In genomic region chr9:126860757-126861466, GRCh38 we compare ENCODE assay signal across 1 cellular context.
TF ChIP-seq lines count a peak whose summit lies in the region.

No MANE protein-coding gene starts in this region.

TF ChIP-seq in HepG2, 621 proteins besides CTCF, POLR2A, EP300 and RAD21 (continues in another document):
- TF ChIP-seq ZNF616 (CRISPR knock-in tag; IDR thresholded peaks at IDR 0.05; ENCODE audit: low read depth), result 0 out of 2 replicates have a peak, but pooled peaks have one; percentile 18
- no peak for TF ChIP-seq MIER2 (CRISPR knock-in tag; IDR thresholded peaks at IDR 0.05)
- TF ChIP-seq, protein P1, sequence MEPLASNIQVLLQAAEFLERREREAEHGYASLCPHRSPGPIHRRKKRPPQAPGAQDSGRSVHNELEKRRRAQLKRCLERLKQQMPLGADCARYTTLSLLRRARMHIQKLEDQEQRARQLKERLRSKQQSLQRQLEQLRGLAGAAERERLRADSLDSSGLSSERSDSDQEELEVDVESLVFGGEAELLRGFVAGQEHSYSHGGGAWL (CRISPR knock-in tag; IDR thresholded peaks at IDR 0.05), result 0 out of 2 replicates have a peak, but pooled peaks have one; percentile 20
- TF ChIP-seq, protein P2, sequence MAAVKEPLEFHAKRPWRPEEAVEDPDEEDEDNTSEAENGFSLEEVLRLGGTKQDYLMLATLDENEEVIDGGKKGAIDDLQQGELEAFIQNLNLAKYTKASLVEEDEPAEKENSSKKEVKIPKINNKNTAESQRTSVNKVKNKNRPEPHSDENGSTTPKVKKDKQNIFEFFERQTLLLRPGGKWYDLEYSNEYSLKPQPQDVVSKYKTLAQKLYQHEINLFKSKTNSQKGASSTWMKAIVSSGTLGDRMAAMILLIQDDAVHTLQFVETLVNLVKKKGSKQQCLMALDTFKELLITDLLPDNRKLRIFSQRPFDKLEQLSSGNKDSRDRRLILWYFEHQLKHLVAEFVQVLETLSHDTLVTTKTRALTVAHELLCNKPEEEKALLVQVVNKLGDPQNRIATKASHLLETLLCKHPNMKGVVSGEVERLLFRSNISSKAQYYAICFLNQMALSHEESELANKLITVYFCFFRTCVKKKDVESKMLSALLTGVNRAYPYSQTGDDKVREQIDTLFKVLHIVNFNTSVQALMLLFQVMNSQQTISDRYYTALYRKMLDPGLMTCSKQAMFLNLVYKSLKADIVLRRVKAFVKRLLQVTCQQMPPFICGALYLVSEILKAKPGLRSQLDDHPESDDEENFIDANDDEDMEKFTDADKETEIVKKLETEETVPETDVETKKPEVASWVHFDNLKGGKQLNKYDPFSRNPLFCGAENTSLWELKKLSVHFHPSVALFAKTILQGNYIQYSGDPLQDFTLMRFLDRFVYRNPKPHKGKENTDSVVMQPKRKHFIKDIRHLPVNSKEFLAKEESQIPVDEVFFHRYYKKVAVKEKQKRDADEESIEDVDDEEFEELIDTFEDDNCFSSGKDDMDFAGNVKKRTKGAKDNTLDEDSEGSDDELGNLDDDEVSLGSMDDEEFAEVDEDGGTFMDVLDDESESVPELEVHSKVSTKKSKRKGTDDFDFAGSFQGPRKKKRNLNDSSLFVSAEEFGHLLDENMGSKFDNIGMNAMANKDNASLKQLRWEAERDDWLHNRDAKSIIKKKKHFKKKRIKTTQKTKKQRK (IDR thresholded peaks at IDR 0.05; ENCODE audit: low read length), result no peak
- TF ChIP-seq ARID4A (CRISPR knock-in tag; IDR thresholded peaks at IDR 0.05; ENCODE audit: borderline replicate concordance), result peak; percentile 33; the same call in 1 of the 2 replicates
- TF ChIP-seq, protein P3, sequence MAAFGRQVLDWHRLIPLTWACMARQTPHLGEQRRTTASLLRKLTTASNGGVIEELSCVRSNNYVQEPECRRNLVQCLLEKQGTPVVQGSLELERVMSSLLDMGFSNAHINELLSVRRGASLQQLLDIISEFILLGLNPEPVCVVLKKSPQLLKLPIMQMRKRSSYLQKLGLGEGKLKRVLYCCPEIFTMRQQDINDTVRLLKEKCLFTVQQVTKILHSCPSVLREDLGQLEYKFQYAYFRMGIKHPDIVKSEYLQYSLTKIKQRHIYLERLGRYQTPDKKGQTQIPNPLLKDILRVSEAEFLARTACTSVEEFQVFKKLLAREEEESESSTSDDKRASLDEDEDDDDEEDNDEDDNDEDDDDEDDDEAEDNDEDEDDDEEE (CRISPR knock-in tag; IDR thresholded peaks at IDR 0.05), result 0 out of 2 replicates have a peak, but pooled peaks have one; percentile 49
- no peak for TF ChIP-seq TCF7L2 (IDR thresholded peaks at IDR 0.05; ENCODE audit: low read depth, low read length)
- no peak for TF ChIP-seq SATB2 (CRISPR knock-in tag; IDR thresholded peaks at IDR 0.05)
- no peak for TF ChIP-seq HDAC2 (CRISPR knock-in tag; IDR thresholded peaks at IDR 0.05)
- no peak for TF ChIP-seq ZSCAN9 (CRISPR knock-in tag; IDR thresholded peaks at IDR 0.05; ENCODE audit: borderline replicate concordance)
- TF ChIP-seq KDM6A (CRISPR knock-in tag; IDR thresholded peaks at IDR 0.05; ENCODE audit: low read depth), result no peak
- TF ChIP-seq PHF8 (CRISPR knock-in tag; IDR thresholded peaks at IDR 0.05), result peak; percentile 47; the same call in 1 of the 2 replicates
- 0 out of 2 replicates have a peak, but pooled peaks have one; percentile 27 for TF ChIP-seq ZNF782 (CRISPR knock-in tag; IDR thresholded peaks at IDR 0.05; ENCODE audit: borderline replicate concordance)
- 0 out of 2 replicates have a peak, but pooled peaks have one; percentile 28 for TF ChIP-seq NRL (CRISPR knock-in tag; IDR thresholded peaks at IDR 0.05; ENCODE audit: borderline replicate concordance)
- no peak for TF ChIP-seq KAT8 (CRISPR knock-in tag; IDR thresholded peaks at IDR 0.05)
- TF ChIP-seq, protein P4, sequence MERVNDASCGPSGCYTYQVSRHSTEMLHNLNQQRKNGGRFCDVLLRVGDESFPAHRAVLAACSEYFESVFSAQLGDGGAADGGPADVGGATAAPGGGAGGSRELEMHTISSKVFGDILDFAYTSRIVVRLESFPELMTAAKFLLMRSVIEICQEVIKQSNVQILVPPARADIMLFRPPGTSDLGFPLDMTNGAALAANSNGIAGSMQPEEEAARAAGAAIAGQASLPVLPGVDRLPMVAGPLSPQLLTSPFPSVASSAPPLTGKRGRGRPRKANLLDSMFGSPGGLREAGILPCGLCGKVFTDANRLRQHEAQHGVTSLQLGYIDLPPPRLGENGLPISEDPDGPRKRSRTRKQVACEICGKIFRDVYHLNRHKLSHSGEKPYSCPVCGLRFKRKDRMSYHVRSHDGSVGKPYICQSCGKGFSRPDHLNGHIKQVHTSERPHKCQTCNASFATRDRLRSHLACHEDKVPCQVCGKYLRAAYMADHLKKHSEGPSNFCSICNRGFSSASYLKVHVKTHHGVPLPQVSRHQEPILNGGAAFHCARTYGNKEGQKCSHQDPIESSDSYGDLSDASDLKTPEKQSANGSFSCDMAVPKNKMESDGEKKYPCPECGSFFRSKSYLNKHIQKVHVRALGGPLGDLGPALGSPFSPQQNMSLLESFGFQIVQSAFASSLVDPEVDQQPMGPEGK (CRISPR knock-in tag; IDR thresholded peaks at IDR 0.05), result peak; percentile 38; the same call in 1 of the 2 replicates
- peak; percentile 6; the same call in 1 of the 2 replicates for TF ChIP-seq ZNF142 (CRISPR knock-in tag; IDR thresholded peaks at IDR 0.05)
- TF ChIP-seq, protein P5, sequence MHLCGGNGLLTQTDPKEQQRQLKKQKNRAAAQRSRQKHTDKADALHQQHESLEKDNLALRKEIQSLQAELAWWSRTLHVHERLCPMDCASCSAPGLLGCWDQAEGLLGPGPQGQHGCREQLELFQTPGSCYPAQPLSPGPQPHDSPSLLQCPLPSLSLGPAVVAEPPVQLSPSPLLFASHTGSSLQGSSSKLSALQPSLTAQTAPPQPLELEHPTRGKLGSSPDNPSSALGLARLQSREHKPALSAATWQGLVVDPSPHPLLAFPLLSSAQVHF (CRISPR knock-in tag; IDR thresholded peaks at IDR 0.05), result no peak
- TF ChIP-seq KLF16 (CRISPR knock-in tag; IDR thresholded peaks at IDR 0.05), result 0 out of 4 replicates have a peak, but pooled peaks of 1 of the 2 experiments have one; percentile 1
- TF ChIP-seq HNRNPLL (IDR thresholded peaks at IDR 0.05; ENCODE audit: low read depth, low read length, poor library complexity, severe bottlenecking), result peak; percentile 39
- TF ChIP-seq PCBP1 (IDR thresholded peaks at IDR 0.05; ENCODE audit: borderline replicate concordance, low read depth, low read length), result 0 out of 2 replicates have a peak, but pooled peaks have one; percentile 28
- peak; percentile 55 for TF ChIP-seq ZFX (CRISPR knock-in tag; IDR thresholded peaks at IDR 0.05; ENCODE audit: low read depth)
- TF ChIP-seq ZNF598 (CRISPR knock-in tag; IDR thresholded peaks at IDR 0.05; ENCODE audit: borderline replicate concordance), result peak; percentile 24; the same call in 1 of the 2 replicates
- TF ChIP-seq HMGXB4 (CRISPR knock-in tag; IDR thresholded peaks at IDR 0.05; ENCODE audit: borderline replicate concordance in 1 of 2, low read depth in 1 of 2), result peak in 1 of 2 experiments; percentile 67; a peak in 1 of 4 replicates
- TF ChIP-seq, protein P6, sequence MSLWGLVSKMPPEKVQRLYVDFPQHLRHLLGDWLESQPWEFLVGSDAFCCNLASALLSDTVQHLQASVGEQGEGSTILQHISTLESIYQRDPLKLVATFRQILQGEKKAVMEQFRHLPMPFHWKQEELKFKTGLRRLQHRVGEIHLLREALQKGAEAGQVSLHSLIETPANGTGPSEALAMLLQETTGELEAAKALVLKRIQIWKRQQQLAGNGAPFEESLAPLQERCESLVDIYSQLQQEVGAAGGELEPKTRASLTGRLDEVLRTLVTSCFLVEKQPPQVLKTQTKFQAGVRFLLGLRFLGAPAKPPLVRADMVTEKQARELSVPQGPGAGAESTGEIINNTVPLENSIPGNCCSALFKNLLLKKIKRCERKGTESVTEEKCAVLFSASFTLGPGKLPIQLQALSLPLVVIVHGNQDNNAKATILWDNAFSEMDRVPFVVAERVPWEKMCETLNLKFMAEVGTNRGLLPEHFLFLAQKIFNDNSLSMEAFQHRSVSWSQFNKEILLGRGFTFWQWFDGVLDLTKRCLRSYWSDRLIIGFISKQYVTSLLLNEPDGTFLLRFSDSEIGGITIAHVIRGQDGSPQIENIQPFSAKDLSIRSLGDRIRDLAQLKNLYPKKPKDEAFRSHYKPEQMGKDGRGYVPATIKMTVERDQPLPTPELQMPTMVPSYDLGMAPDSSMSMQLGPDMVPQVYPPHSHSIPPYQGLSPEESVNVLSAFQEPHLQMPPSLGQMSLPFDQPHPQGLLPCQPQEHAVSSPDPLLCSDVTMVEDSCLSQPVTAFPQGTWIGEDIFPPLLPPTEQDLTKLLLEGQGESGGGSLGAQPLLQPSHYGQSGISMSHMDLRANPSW (CRISPR knock-in tag; IDR thresholded peaks at IDR 0.05; ENCODE audit: borderline replicate concordance), result no peak
- peak; percentile 13 for TF ChIP-seq ASH2L (IDR thresholded peaks at IDR 0.05; ENCODE audit: insufficient read length, low read depth, low read length)
